In the genomic region with DNA sequence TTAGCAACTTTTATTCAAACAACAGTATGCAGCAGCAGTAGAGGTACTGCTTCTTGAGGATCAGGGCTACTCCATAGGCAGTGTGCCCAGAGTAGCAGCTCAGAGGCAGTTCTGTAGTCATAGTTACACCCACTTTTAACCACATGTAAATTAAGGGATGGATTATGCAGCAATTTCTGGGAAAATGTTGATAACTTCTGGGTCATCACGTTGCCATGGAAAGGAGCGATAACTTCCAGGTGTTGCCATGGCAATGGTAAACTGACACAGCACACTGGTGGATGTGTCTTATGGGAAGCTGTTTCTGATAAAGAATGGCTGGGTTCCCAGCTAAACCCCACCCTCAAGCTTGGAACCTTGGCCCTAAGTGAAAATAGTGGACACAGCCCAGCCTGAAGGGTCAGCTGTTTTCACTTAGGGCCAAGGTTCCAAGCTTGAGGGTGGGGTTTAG, we compare ENCODE assay signal across 1 cellular context.
TF ChIP-seq lines count a peak whose summit lies in the region.

No MANE protein-coding gene starts in this region.

TF ChIP-seq in K562, 482 proteins besides CTCF, POLR2A, EP300 and RAD21 (continued from another document):
- TF ChIP-seq, protein P1, sequence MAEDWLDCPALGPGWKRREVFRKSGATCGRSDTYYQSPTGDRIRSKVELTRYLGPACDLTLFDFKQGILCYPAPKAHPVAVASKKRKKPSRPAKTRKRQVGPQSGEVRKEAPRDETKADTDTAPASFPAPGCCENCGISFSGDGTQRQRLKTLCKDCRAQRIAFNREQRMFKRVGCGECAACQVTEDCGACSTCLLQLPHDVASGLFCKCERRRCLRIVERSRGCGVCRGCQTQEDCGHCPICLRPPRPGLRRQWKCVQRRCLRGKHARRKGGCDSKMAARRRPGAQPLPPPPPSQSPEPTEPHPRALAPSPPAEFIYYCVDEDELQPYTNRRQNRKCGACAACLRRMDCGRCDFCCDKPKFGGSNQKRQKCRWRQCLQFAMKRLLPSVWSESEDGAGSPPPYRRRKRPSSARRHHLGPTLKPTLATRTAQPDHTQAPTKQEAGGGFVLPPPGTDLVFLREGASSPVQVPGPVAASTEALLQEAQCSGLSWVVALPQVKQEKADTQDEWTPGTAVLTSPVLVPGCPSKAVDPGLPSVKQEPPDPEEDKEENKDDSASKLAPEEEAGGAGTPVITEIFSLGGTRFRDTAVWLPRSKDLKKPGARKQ (CRISPR knock-in tag; IDR thresholded peaks at IDR 0.05), result no peak
- TF ChIP-seq ESRRA (IDR thresholded peaks at IDR 0.05; ENCODE audit: borderline replicate concordance, low read depth), result peak; percentile 57; the same call in 1 of the 2 replicates
- TF ChIP-seq NBN (IDR thresholded peaks at IDR 0.05; ENCODE audit: low read depth), result no peak
- TF ChIP-seq ZNF695 (CRISPR knock-in tag; IDR thresholded peaks at IDR 0.05), result no peak
- TF ChIP-seq, protein P2, sequence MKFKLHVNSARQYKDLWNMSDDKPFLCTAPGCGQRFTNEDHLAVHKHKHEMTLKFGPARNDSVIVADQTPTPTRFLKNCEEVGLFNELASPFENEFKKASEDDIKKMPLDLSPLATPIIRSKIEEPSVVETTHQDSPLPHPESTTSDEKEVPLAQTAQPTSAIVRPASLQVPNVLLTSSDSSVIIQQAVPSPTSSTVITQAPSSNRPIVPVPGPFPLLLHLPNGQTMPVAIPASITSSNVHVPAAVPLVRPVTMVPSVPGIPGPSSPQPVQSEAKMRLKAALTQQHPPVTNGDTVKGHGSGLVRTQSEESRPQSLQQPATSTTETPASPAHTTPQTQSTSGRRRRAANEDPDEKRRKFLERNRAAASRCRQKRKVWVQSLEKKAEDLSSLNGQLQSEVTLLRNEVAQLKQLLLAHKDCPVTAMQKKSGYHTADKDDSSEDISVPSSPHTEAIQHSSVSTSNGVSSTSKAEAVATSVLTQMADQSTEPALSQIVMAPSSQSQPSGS (CRISPR knock-in tag; IDR thresholded peaks at IDR 0.05), result no peak
- TF ChIP-seq, protein P3, sequence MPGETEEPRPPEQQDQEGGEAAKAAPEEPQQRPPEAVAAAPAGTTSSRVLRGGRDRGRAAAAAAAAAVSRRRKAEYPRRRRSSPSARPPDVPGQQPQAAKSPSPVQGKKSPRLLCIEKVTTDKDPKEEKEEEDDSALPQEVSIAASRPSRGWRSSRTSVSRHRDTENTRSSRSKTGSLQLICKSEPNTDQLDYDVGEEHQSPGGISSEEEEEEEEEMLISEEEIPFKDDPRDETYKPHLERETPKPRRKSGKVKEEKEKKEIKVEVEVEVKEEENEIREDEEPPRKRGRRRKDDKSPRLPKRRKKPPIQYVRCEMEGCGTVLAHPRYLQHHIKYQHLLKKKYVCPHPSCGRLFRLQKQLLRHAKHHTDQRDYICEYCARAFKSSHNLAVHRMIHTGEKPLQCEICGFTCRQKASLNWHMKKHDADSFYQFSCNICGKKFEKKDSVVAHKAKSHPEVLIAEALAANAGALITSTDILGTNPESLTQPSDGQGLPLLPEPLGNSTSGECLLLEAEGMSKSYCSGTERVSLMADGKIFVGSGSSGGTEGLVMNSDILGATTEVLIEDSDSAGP (CRISPR knock-in tag; IDR thresholded peaks at IDR 0.05), result no peak
- TF ChIP-seq, protein P4, sequence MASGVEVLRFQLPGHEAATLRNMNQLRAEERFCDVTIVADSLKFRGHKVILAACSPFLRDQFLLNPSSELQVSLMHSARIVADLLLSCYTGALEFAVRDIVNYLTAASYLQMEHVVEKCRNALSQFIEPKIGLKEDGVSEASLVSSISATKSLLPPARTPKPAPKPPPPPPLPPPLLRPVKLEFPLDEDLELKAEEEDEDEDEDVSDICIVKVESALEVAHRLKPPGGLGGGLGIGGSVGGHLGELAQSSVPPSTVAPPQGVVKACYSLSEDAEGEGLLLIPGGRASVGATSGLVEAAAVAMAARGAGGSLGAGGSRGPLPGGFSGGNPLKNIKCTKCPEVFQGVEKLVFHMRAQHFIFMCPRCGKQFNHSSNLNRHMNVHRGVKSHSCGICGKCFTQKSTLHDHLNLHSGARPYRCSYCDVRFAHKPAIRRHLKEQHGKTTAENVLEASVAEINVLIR (CRISPR knock-in tag; IDR thresholded peaks at IDR 0.05), result no peak
- no peak for TF ChIP-seq SMAD4 (CRISPR knock-in tag; conservative IDR thresholded peaks at IDR 0.05)
- TF ChIP-seq CBFA2T3 (IDR thresholded peaks at IDR 0.05), result no peak
- TF ChIP-seq, protein P5, sequence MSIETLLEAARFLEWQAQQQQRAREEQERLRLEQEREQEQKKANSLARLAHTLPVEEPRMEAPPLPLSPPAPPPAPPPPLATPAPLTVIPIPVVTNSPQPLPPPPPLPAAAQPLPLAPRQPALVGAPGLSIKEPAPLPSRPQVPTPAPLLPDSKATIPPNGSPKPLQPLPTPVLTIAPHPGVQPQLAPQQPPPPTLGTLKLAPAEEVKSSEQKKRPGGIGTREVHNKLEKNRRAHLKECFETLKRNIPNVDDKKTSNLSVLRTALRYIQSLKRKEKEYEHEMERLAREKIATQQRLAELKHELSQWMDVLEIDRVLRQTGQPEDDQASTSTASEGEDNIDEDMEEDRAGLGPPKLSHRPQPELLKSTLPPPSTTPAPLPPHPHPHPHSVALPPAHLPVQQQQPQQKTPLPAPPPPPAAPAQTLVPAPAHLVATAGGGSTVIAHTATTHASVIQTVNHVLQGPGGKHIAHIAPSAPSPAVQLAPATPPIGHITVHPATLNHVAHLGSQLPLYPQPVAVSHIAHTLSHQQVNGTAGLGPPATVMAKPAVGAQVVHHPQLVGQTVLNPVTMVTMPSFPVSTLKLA (conservative IDR thresholded peaks at IDR 0.05), result peak in 1 of 2 experiments; percentile 28; a peak in 1 of 4 replicates
- TF ChIP-seq, protein P6, sequence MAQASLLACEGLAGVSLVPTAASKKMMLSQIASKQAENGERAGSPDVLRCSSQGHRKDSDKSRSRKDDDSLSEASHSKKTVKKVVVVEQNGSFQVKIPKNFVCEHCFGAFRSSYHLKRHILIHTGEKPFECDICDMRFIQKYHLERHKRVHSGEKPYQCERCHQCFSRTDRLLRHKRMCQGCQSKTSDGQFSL (CRISPR knock-in tag; IDR thresholded peaks at IDR 0.05), result no peak
- TF ChIP-seq, protein P6 (tag; IDR thresholded peaks at IDR 0.05), result no peak
- no peak for TF ChIP-seq CHCHD3 (CRISPR knock-in tag; IDR thresholded peaks at IDR 0.05)
- no peak for TF ChIP-seq TAL1 (IDR thresholded peaks at IDR 0.05)
- TF ChIP-seq, protein P7, sequence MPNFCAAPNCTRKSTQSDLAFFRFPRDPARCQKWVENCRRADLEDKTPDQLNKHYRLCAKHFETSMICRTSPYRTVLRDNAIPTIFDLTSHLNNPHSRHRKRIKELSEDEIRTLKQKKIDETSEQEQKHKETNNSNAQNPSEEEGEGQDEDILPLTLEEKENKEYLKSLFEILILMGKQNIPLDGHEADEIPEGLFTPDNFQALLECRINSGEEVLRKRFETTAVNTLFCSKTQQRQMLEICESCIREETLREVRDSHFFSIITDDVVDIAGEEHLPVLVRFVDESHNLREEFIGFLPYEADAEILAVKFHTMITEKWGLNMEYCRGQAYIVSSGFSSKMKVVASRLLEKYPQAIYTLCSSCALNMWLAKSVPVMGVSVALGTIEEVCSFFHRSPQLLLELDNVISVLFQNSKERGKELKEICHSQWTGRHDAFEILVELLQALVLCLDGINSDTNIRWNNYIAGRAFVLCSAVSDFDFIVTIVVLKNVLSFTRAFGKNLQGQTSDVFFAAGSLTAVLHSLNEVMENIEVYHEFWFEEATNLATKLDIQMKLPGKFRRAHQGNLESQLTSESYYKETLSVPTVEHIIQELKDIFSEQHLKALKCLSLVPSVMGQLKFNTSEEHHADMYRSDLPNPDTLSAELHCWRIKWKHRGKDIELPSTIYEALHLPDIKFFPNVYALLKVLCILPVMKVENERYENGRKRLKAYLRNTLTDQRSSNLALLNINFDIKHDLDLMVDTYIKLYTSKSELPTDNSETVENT (CRISPR knock-in tag; IDR thresholded peaks at IDR 0.05), result no peak
- no peak for TF ChIP-seq HMGN3 (IDR thresholded peaks at IDR 0.05; ENCODE audit: borderline replicate concordance, extremely low read depth, insufficient read length, low read depth, low read length)
- no peak for TF ChIP-seq POLR3A (IDR thresholded peaks at IDR 0.05; ENCODE audit: borderline replicate concordance, extremely low read depth, insufficient read depth, insufficient read length)
- TF ChIP-seq ZBTB8A (IDR thresholded peaks at IDR 0.05; ENCODE audit: partially characterized antibody), result no peak
- TF ChIP-seq, protein P8, sequence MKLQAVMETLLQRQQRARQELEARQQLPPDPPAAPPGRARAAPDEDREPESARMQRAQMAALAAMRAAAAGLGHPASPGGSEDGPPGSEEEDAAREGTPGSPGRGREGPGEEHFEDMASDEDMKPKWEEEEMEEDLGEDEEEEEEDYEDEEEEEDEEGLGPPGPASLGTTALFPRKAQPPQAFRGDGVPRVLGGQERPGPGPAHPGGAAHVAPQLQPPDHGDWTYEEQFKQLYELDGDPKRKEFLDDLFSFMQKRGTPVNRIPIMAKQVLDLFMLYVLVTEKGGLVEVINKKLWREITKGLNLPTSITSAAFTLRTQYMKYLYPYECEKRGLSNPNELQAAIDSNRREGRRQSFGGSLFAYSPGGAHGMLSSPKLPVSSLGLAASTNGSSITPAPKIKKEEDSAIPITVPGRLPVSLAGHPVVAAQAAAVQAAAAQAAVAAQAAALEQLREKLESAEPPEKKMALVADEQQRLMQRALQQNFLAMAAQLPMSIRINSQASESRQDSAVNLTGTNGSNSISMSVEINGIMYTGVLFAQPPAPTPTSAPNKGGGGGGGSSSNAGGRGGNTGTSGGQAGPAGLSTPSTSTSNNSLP (IDR thresholded peaks at IDR 0.05; ENCODE audit: borderline replicate concordance, low read depth, low read length), result peak; percentile 70; the same call in 1 of the 2 replicates
- TF ChIP-seq TOE1 (IDR thresholded peaks at IDR 0.05; ENCODE audit: borderline replicate concordance), result no peak
- no peak for TF ChIP-seq TOE1 (CRISPR knock-in tag; IDR thresholded peaks at IDR 0.05; ENCODE audit: borderline replicate concordance, low read depth)
- peak; percentile 100 for TF ChIP-seq FOXJ2 (tag; IDR thresholded peaks at IDR 0.05)
- TF ChIP-seq ZNF644 (tag; IDR thresholded peaks at IDR 0.05; ENCODE audit: low read depth), result no peak
- TF ChIP-seq, protein P9, sequence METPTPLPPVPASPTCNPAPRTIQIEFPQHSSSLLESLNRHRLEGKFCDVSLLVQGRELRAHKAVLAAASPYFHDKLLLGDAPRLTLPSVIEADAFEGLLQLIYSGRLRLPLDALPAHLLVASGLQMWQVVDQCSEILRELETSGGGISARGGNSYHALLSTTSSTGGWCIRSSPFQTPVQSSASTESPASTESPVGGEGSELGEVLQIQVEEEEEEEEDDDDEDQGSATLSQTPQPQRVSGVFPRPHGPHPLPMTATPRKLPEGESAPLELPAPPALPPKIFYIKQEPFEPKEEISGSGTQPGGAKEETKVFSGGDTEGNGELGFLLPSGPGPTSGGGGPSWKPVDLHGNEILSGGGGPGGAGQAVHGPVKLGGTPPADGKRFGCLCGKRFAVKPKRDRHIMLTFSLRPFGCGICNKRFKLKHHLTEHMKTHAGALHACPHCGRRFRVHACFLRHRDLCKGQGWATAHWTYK (CRISPR knock-in tag; IDR thresholded peaks at IDR 0.05), result no peak
- TF ChIP-seq NUFIP1 (IDR thresholded peaks at IDR 0.05; ENCODE audit: partially characterized antibody), result no peak
- TF ChIP-seq LEF1 (IDR thresholded peaks at IDR 0.05), result no peak
- no peak for TF ChIP-seq ATF1 (CRISPR knock-in tag; IDR thresholded peaks at IDR 0.05)
- peak; percentile 52 for TF ChIP-seq ATF1 (tag; IDR thresholded peaks at IDR 0.05)
- no peak for TF ChIP-seq ZFP1 (CRISPR knock-in tag; IDR thresholded peaks at IDR 0.05)
- peak; percentile 26; the same call in 1 of the 2 replicates for TF ChIP-seq RNF2 (IDR thresholded peaks at IDR 0.05)
TF ChIP-seq in K562: peak in this region for 37.
